17 cellular contexts compared by ENCODE assay signal in genomic region chr3:13336592-13336991, GRCh38.
"Had no signal": no experiment of that assay in that cellular context is flagged by ENCODE, and none has a peak within 500 bp of the region (broad histone marks: within the 10 kb centered on the region; RNA-seq: fewer than 3 reads in every experiment).

No MANE protein-coding gene starts in this region.

- H3K27ac ChIP-seq: epithelial cell of prostate, heart left ventricle, pancreas, SK-N-MC, tibial artery had no signal

- H3K27me3 Mint-ChIP-seq: activated naive CD8-positive, alpha-beta T cell treated with anti-CD3 and anti-CD28 coated beads, Interleukin-2, amount 50 U/mL, for 24 hours had no signal

- H3K27ac Mint-ChIP-seq: activated naive CD8-positive, alpha-beta T cell treated with anti-CD3 and anti-CD28 coated beads, Interleukin-2, amount 50 U/mL, for 24 hours had no signal

- H3K9me3 Mint-ChIP-seq: activated naive CD8-positive, alpha-beta T cell treated with anti-CD3 and anti-CD28 coated beads, Interleukin-2, amount 50 U/mL, for 24 hours had no signal

- H3K9me3 ChIP-seq: heart left ventricle, pancreas, tibial artery had no signal

- H3K4me1 ChIP-seq: heart left ventricle, tibial artery had no signal

- H3K27me3 ChIP-seq: heart left ventricle, pancreas, tibial artery had no signal

- ATAC-seq: activated naive CD8-positive, alpha-beta T cell treated with anti-CD3 and anti-CD28 coated beads, Interleukin-2, amount 50 U/mL, for 24 hours; heart left ventricle; left colon; pancreas had no signal

- H3K4me3 ChIP-seq: heart left ventricle, lung, pancreas, SK-N-MC, tibial artery had no signal

- H3K4me3 Mint-ChIP-seq: activated naive CD8-positive, alpha-beta T cell treated with anti-CD3 and anti-CD28 coated beads, Interleukin-2, amount 50 U/mL, for 24 hours had no signal

- DNase-seq: activated CD4-positive, alpha-beta T cell treated with anti-CD3 and anti-CD28 coated beads for 1 hour; activated CD4-positive, alpha-beta T cell treated with anti-CD3 and anti-CD28 coated beads, Interleukin-2, amount 50 U/mL, for 48 hours; activated CD8-positive, alpha-beta memory T cell treated with anti-CD3 and anti-CD28 coated beads, Interleukin-2, amount 50 U/mL, for 4 hours; activated naive CD4-positive, alpha-beta T cell; activated naive CD8-positive, alpha-beta T cell treated with anti-CD3 and anti-CD28 coated beads, Interleukin-2, amount 50 U/mL, for 24 hours; aorta; dermis blood vessel endothelial cell; foreskin melanocyte; heart left ventricle; left colon; stimulated activated CD4-positive, alpha-beta T cell treated with anti-CD3 and anti-CD28 coated beads, Interleukin-1b, Interleukin-23, amount 100 ng/mL, for 48 hours; T1000; tibial artery had no signal
